In genomic region chr19:4019578-4019977, GRCh38 we compare ENCODE assay signal across 25 cellular contexts. TPM values are rescaled to one million over a fixed set of nuclear protein-coding genes. Genes with fewer than 3 reads are reported as not detected.
DNase-seq lines count a peak whose midpoint lies in the region; TF ChIP-seq lines count a peak whose summit lies in the region.
"Had no signal": no experiment of that assay in that cellular context is flagged by ENCODE, and none has a peak within 500 bp of the region (broad histone marks: within the 10 kb centered on the region; RNA-seq: fewer than 3 reads in every experiment).

No MANE protein-coding gene starts in this region.

- no peak overlapping the region for H4K12ac ChIP-seq in trophoblast cell (ENCODE audit: low read depth, low read length)

- H3K4me1 ChIP-seq in esophagus muscularis mucosa (peaks cover 26 to 73% (median 50%) of the 10 kb centered on the region in 4 donors), trophoblast cell (ENCODE audit: control insufficient read depth in 1 of 2, insufficient read depth in 2 of 2, low read length in 2 of 2) (peaks cover 22 to 35% of the 10 kb centered on the region in 2 experiments), tibial nerve (peaks cover 0 to 80% (median 44%) of the 10 kb centered on the region in 4 donors)

- TF ChIP-seq EP300 in esophagus muscularis mucosa (IDR thresholded peaks at IDR 0.05) = no peak
- no peak for TF ChIP-seq EP300 in tibial nerve (IDR thresholded peaks at IDR 0.05)

- H3K36me3 ChIP-seq in esophagus muscularis mucosa = peaks cover 0 to 31% (median 23%) of the 10 kb centered on the region in 4 donors
- peaks cover 29 to 35% of the 10 kb centered on the region in 2 experiments for H3K36me3 ChIP-seq in trophoblast cell (ENCODE audit: control insufficient read depth in 1 of 2, insufficient read depth in 2 of 2, low read length in 2 of 2)
- peaks cover 0 to 36% (median 0%) of the 10 kb centered on the region in 3 donors for H3K36me3 ChIP-seq in tibial nerve
- H3K36me3 ChIP-seq: ovary had no signal

- no peak for DNase-seq in RWPE1 (ENCODE audit: low spot score)
- no peak for DNase-seq in esophagus muscularis mucosa (ENCODE audit: extremely low spot score)
- DNase-seq in trophoblast cell = no peak
- no peak for DNase-seq in tibial nerve (ENCODE audit: low spot score in 2 of 2)
- DNase-seq in progenitor cell of endocrine pancreas (ENCODE audit: low spot score, unreplicated experiment) = no peak
- no peak for DNase-seq in NCI-H1092 (lab: John Stamatoyannopoulos, UW)
- DNase-seq in SKM-1 (lab: John Stamatoyannopoulos, UW; ENCODE audit: unreplicated experiment) = no peak
- DNase-seq: ACHN; activated CD4-positive, alpha-beta T cell treated with anti-CD3 and anti-CD28 coated beads, Interleukin-2, amount 50 U/mL, for 48 hours; activated T-cell treated with anti-CD3 and anti-CD28 coated beads, Interleukin-2, amount 50 U/mL, for 72 hours; dermis blood vessel endothelial cell; DMS153; GOT3; KBM-7; left cardiac atrium; mammary epithelial cell; NCI-H2029; NCI-H2227 treated with DMSO at 0.1 percent for 48 hours; NCI-H526; nephron progenitor cell; right cardiac atrium; spleen had no signal

- H3K23ac ChIP-seq in trophoblast cell (ENCODE audit: low read length) = no peak overlapping the region

- peak overlapping the region; percentile 19 for H3K18ac ChIP-seq in trophoblast cell (ENCODE audit: low read length)

- H3K27ac ChIP-seq in RWPE1 (0 out of 2 replicates have a peak overlapping the region, but pooled peaks have one; percentile 5), esophagus muscularis mucosa (replicated peaks in 1 of 4) (peak overlapping the region; percentile 27 to 78 (median 50)), trophoblast cell (ENCODE audit: low read depth, low read length) (no peak overlapping the region), tibial nerve (peak overlapping the region; percentile 69 to 95 (median 84))
- H3K27ac ChIP-seq: ovary, spleen had no signal

- no peak overlapping the region for H3K27ac Mint-ChIP-seq in progenitor cell of endocrine pancreas
- H3K27ac Mint-ChIP-seq: activated T-cell treated with anti-CD3 and anti-CD28 coated beads, Interleukin-2, amount 50 U/mL, for 72 hours; B cell; nephron progenitor cell had no signal

- H3K4me3 ChIP-seq in esophagus muscularis mucosa (no peak overlapping the region), trophoblast cell (ENCODE audit: low read depth, low read length) (no peak overlapping the region), tibial nerve (no peak overlapping the region)
- H3K4me3 ChIP-seq: ovary, spleen had no signal

- H2BK5ac ChIP-seq in trophoblast cell (ENCODE audit: low read depth, low read length, poor library complexity) = no peak overlapping the region

- peaks cover 6% of the 10 kb centered on the region for H3K36me3 Mint-ChIP-seq in progenitor cell of endocrine pancreas (ENCODE audit: insufficient read depth)

- H2AK5ac ChIP-seq in trophoblast cell (ENCODE audit: low read length) = no peak overlapping the region

- POLR2A ChIA-PET in RWPE1 (lab: Yijun Ruan, JAX; ENCODE audit: low non-redundant PET) = no interaction called here

- no peaks in the 10 kb centered on the region for H3K27me3 ChIP-seq in esophagus muscularis mucosa
- no peaks in the 10 kb centered on the region for H3K27me3 ChIP-seq in trophoblast cell (ENCODE audit: insufficient read depth, low read length)
- no peaks in the 10 kb centered on the region for H3K27me3 ChIP-seq in tibial nerve
- H3K27me3 ChIP-seq: ovary, spleen had no signal

- no peak overlapping the region for H3K9ac ChIP-seq in trophoblast cell (ENCODE audit: low read length)

- peak overlapping the region; percentile 55 for H3K4ac ChIP-seq in trophoblast cell (ENCODE audit: low read depth, low read length)

- no peak overlapping the region for H4K8ac ChIP-seq in trophoblast cell (ENCODE audit: low read depth, low read length)

- no peak overlapping the region for H2AFZ ChIP-seq in trophoblast cell (ENCODE audit: insufficient read depth, low read length, poor library complexity)

- no peak overlapping the region for H2BK12ac ChIP-seq in trophoblast cell (ENCODE audit: low read length)

- WGBS in esophagus muscularis mucosa = 75% methylated on average over 17 of the region's 17 CpGs
- WGBS in trophoblast cell (ENCODE audit: extremely low coverage, insufficient coverage, insufficient read length) = no CpG with 5 or more reads among the region's 17 CpGs
- WGBS in tibial nerve, 2 donors = 39 to 48% methylated on average over 14 to 17 of the region's 17 CpGs

- no peak overlapping the region for H3K14ac ChIP-seq in trophoblast cell (ENCODE audit: low read length)

- H3K9me3 ChIP-seq in esophagus muscularis mucosa (no peaks in the 10 kb centered on the region), trophoblast cell (ENCODE audit: insufficient read depth, low read depth, low read length) (peaks cover 3% of the 10 kb centered on the region), tibial nerve (no peaks in the 10 kb centered on the region)
- H3K9me3 ChIP-seq: ovary had no signal

- intact Hi-C loops in esophagus muscularis mucosa (cut with DNase I) = loop anchor here (5.0 kb wide), 1 partner anchor 38 kb away; no protein-coding TSS in a partner anchor

- no peak overlapping the region for H3K4me3 Mint-ChIP-seq in progenitor cell of endocrine pancreas (ENCODE audit: low read depth)
- H3K4me3 Mint-ChIP-seq: activated T-cell treated with anti-CD3 and anti-CD28 coated beads, Interleukin-2, amount 50 U/mL, for 72 hours; B cell; central memory CD8-positive, alpha-beta T cell; nephron progenitor cell had no signal

- peaks cover 16% of the 10 kb centered on the region for H3K79me1 ChIP-seq in trophoblast cell (ENCODE audit: low read length)

- H3K79me2 ChIP-seq in trophoblast cell (ENCODE audit: control insufficient read depth, insufficient read depth, low read length, poor library complexity) = peaks cover 11% of the 10 kb centered on the region

- H3K4me2 ChIP-seq in trophoblast cell (ENCODE audit: low read length) = no peak overlapping the region

- CTCF ChIA-PET in RWPE1 (lab: Yijun Ruan, JAX) = interaction anchor here (0.7 kb wide), 1 partner anchor 273 kb away, joined by 3 read pairs; no protein-coding TSS in a partner anchor

- no peak overlapping the region for H2BK120ac ChIP-seq in trophoblast cell (ENCODE audit: insufficient read depth, low read length, poor library complexity)

- TF ChIP-seq CTCF in RWPE1 (conservative IDR thresholded peaks at IDR 0.05; ENCODE audit: low read depth) (no peak), esophagus muscularis mucosa (IDR thresholded peaks at IDR 0.05) (no peak), tibial nerve (IDR thresholded peaks at IDR 0.05) (no peak), progenitor cell of endocrine pancreas (IDR thresholded peaks at IDR 0.05; ENCODE audit: unreplicated experiment) (no peak)

- H3K4me1 Mint-ChIP-seq in progenitor cell of endocrine pancreas (ENCODE audit: low read depth) = no peaks in the 10 kb centered on the region

- no peak for TF ChIP-seq POLR2A in esophagus muscularis mucosa (IDR thresholded peaks at IDR 0.05; ENCODE audit: low read depth)
- no peak for TF ChIP-seq POLR2A in tibial nerve (IDR thresholded peaks at IDR 0.05)

- H3K27me3 Mint-ChIP-seq in progenitor cell of endocrine pancreas = no peaks in the 10 kb centered on the region
- H3K27me3 Mint-ChIP-seq: B cell; central memory CD8-positive, alpha-beta T cell had no signal

- H4K91ac ChIP-seq in trophoblast cell (ENCODE audit: low read depth, low read length) = no peak overlapping the region

- no peaks in the 10 kb centered on the region for H3K9me3 Mint-ChIP-seq in progenitor cell of endocrine pancreas (ENCODE audit: low read depth)
- H3K9me3 Mint-ChIP-seq: central memory CD8-positive, alpha-beta T cell had no signal

RNA-seq across cellular contexts. Expression of gene PIAS4, which starts 12.0 kb away (rescaled TPM):
- total RNA-seq in esophagus muscularis mucosa (10 to 100 TPM; 16.6 to 34.1 (median 24.8) TPM), tibial nerve (10 to 100 TPM; 23.0 to 32.4 (median 26.3) TPM), progenitor cell of endocrine pancreas (55.3 and 56.3 TPM in 2 replicates)
- polyA plus RNA-seq in trophoblast cell (2013) = 73.6 and 81.3 TPM in 2 replicates

RNA-seq across cellular contexts. Expression of gene EEF2, which starts 34.3 kb away (rescaled TPM):
- total RNA-seq in esophagus muscularis mucosa (1,000 to 10,000 TPM; 2,280 to 3,286 (median 2,635) TPM), tibial nerve (1,000 to 10,000 TPM; 1,233 to 1,650 (median 1,549) TPM), progenitor cell of endocrine pancreas (3,028 and 3,054 TPM in 2 replicates)
- polyA plus RNA-seq in trophoblast cell (2013) = 1,711 and 1,770 TPM in 2 replicates

RNA-seq across cellular contexts. Expression of gene ZBTB7A, which starts 47.1 kb away (rescaled TPM):
- total RNA-seq in esophagus muscularis mucosa (100 to 1,000 TPM in 2 of 4 donors, 10 to 100 TPM in 2; 71.9 to 137 (median 114) TPM), tibial nerve (10 to 100 TPM; 64.9 to 97.7 (median 86.7) TPM), progenitor cell of endocrine pancreas (18.4 and 19.1 TPM in 2 replicates)
- 33.3 and 34.5 TPM in 2 replicates for polyA plus RNA-seq in trophoblast cell (2013)

RNA-seq across cellular contexts. Expression of gene DAPK3, which starts 48.7 kb away (rescaled TPM):
- total RNA-seq in esophagus muscularis mucosa (100 to 1,000 TPM; 140 to 226 (median 212) TPM), tibial nerve (10 to 100 TPM; 58.8 to 87.7 (median 70.3) TPM), progenitor cell of endocrine pancreas (105 and 106 TPM in 2 replicates)
- 151 and 155 TPM in 2 replicates for polyA plus RNA-seq in trophoblast cell (2013)
